In the genomic region with DNA sequence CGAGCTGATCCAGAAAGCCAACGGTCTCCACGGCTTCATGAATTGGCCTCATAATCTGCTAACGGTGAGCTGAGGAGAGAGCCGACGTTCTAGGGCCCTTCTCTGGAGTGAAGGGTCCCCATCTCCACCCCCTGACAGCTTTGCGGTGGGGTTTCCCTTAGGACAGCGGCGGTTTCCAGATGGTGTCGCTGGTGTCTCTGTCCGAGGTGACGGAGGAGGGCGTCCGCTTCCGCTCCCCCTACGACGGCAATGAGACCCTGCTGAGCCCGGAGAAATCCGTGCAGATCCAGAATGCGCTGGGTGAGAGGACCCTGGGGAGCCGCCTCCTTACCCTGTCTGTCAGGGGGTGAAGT, we compare ENCODE assay signal across 7 cellular contexts. TPM values are rescaled to one million over a fixed set of nuclear protein-coding genes. Genes with fewer than 3 reads are reported as not detected.
A peak's percentile ranks its signal among the peaks of the same experiment; 100 is the strongest.
DNase-seq lines count a peak whose midpoint lies in the region; FAIRE-seq and TF ChIP-seq lines count a peak whose summit lies in the region.

No MANE protein-coding gene starts in this region.

- peak overlapping the region; percentile 74 for H3K9ac ChIP-seq in OCI-LY1 (ENCODE audit: low read length)
- H3K9ac ChIP-seq in liver (ENCODE audit: low read depth in 1 of 2, low read length in 2 of 2), result peak overlapping the region; percentile 8 to 51

- peak; percentile 62 for DNase-seq in GM06990 (ENCODE audit: extremely low read depth, insufficient read length)
- no peak for DNase-seq in bronchial epithelial cell (ENCODE audit: low read depth)
- DNase-seq in testis, result peak; percentile 51
- no peak for DNase-seq in activated gamma-delta T cell treated with Interleukin-2 at 50 U/mL for 16 hours

- no peak overlapping the region for H2AFZ ChIP-seq in OCI-LY1 (ENCODE audit: low read length)

- H3K9me3 ChIP-seq in HEK293 (ENCODE audit: control insufficient read depth, insufficient read depth, low read depth, low read length) (no peaks in the 10 kb centered on the region), OCI-LY1 (ENCODE audit: low read length) (no peaks in the 10 kb centered on the region), liver (ENCODE audit: control insufficient read depth in 4 of 4, low read length in 3 of 4) (no peaks in the 10 kb centered on the region), testis (no peaks in the 10 kb centered on the region)

- H3K27me3 ChIP-seq in GM06990 (replicated peaks; ENCODE audit: control insufficient read depth, insufficient read depth, low read length) (no peaks in the 10 kb centered on the region), OCI-LY1 (ENCODE audit: insufficient read depth, low read length) (no peaks in the 10 kb centered on the region), bronchial epithelial cell (ENCODE audit: control insufficient read depth, insufficient read depth, low read length) (no peaks in the 10 kb centered on the region), liver (ENCODE audit: control insufficient read depth in 4 of 4, insufficient read depth in 4 of 4, low read length in 3 of 4) (no peaks in the 10 kb centered on the region), testis (no peaks in the 10 kb centered on the region)

- H3K36me3 ChIP-seq in GM06990 (ENCODE audit: control insufficient read depth, insufficient read depth, low read length) (peaks cover 2% of the 10 kb centered on the region; the same call in 1 of the 2 replicates), HEK293 (ENCODE audit: control insufficient read depth in 2 of 2, insufficient read depth in 1 of 2, low read length in 2 of 2) (peaks cover 4 to 5% of the 10 kb centered on the region in 2 experiments; a peak in 2 of 3 replicates), OCI-LY1 (ENCODE audit: insufficient read depth, low read length) (peaks cover 4% of the 10 kb centered on the region; the same call in 1 of the 2 replicates), bronchial epithelial cell (ENCODE audit: control insufficient read depth, insufficient read depth, low read length) (no peaks in the 10 kb centered on the region), liver (ENCODE audit: control insufficient read depth in 4 of 4, insufficient read depth in 3 of 4, low read depth in 1 of 4, low read length in 3 of 4) (no peaks in the 10 kb centered on the region), testis (ENCODE audit: low read depth, missing control alignments) (no peaks in the 10 kb centered on the region)

- WGBS in liver, result 7% methylated on average over 21 of the region's 21 CpGs
- WGBS in testis, 2 donors, result 1 to 4% methylated on average over 18 to 21 of the region's 21 CpGs

- TF ChIP-seq CTCF in GM06990 (IDR thresholded peaks at IDR 0.05; ENCODE audit: insufficient read depth, low read length, poor library complexity, severe bottlenecking) (peak; percentile 21), HEK293 (tag by site-specific recombination; IDR thresholded peaks at IDR 0.05) (peak; percentile 47), OCI-LY1 (IDR thresholded peaks at IDR 0.05; ENCODE audit: low read length) (peak; percentile 40), bronchial epithelial cell (IDR thresholded peaks at IDR 0.05; ENCODE audit: insufficient read depth, low read length, severe bottlenecking) (no peak), liver (IDR thresholded peaks at IDR 0.05; ENCODE audit: low read depth, low read length, missing input control) (no peak), testis (IDR thresholded peaks at IDR 0.05) (no peak)

- H3F3A ChIP-seq in OCI-LY1 (ENCODE audit: insufficient read depth, low read length), result no peaks in the 10 kb centered on the region

- no peaks in the 10 kb centered on the region for H3K9me2 ChIP-seq in OCI-LY1 (ENCODE audit: low read depth, low read length)

- peak overlapping the region; percentile 78 for H3K4me2 ChIP-seq in OCI-LY1 (ENCODE audit: low read length)

- peak overlapping the region; percentile 99 for H3K4me3 ChIP-seq in GM06990 (replicated peaks; ENCODE audit: low read depth, low read length)
- peak overlapping the region; percentile 89 for H3K4me3 ChIP-seq in HEK293 (ENCODE audit: low read depth, low read length)
- H3K4me3 ChIP-seq in OCI-LY1 (ENCODE audit: low read depth, low read length, poor library complexity, severe bottlenecking), result peak overlapping the region; percentile 81
- H3K4me3 ChIP-seq in bronchial epithelial cell (ENCODE audit: low read depth, low read length), result peak overlapping the region; percentile 82
- H3K4me3 ChIP-seq in liver (ENCODE audit: low read depth in 1 of 3, low read length in 3 of 3), result peak overlapping the region; percentile 81 to 88 (median 84)
- peak overlapping the region; percentile 56 to 86 for H3K4me3 ChIP-seq in testis

- intact Hi-C loops in testis (cut with DNase I; ENCODE audit: low total_unique reads), result no loop called here

- FAIRE-seq in bronchial epithelial cell (lab: Jason Lieb, UNC), result no peak

- no peaks in the 10 kb centered on the region for H4K20me1 ChIP-seq in OCI-LY1 (ENCODE audit: insufficient read depth, low read length)

- H3K4me1 ChIP-seq in HEK293 (ENCODE audit: control insufficient read depth, insufficient read depth, low read length), result 0 out of 2 replicates have a peak, but pooled peaks cover 3% of the 10 kb centered on the region
- H3K4me1 ChIP-seq in OCI-LY1 (ENCODE audit: insufficient read depth, low read length, severe bottlenecking), result peaks cover 7% of the 10 kb centered on the region
- peaks cover 0 to 14% (median 12%) of the 10 kb centered on the region in 4 donors for H3K4me1 ChIP-seq in liver (ENCODE audit: control insufficient read depth in 4 of 4, insufficient read depth in 4 of 4, low read length in 3 of 4)
- peaks cover 5% of the 10 kb centered on the region for H3K4me1 ChIP-seq in testis

- peak overlapping the region; percentile 42; the same call in 1 of the 2 replicates for H3K27ac ChIP-seq in HEK293 (ENCODE audit: extremely low read depth, low read depth, low read length)
- H3K27ac ChIP-seq in OCI-LY1 (ENCODE audit: low read depth, low read length, poor library complexity, severe bottlenecking), result peak overlapping the region; percentile 39
- no peak overlapping the region for H3K27ac ChIP-seq in liver (ENCODE audit: low read depth in 1 of 2, low read length in 2 of 2)
- H3K27ac ChIP-seq in testis, result no peak overlapping the region

- POLR2A ChIA-PET in HEK293 (lab: Yijun Ruan, JAX), result interaction anchor here (0.6 to 2.4 kb wide), 5 partner anchors 16 to 121 kb away, joined by 3 to 14 read pairs (median 3); a partner anchor contains a TSS

- TF ChIP-seq RAD21 in liver (IDR thresholded peaks at IDR 0.05), result peak in 1 of 2 donors; percentile 9

- no peak for TF ChIP-seq POLR2A in testis (IDR thresholded peaks at IDR 0.05)

- CTCF ChIA-PET in HEK293 (lab: Yijun Ruan, JAX), result interaction anchor here (0.6 to 10.6 kb wide), 8 partner anchors 16 to 284 kb away, joined by 3 to 165 read pairs (median 8); a partner anchor contains a TSS

- no peaks in the 10 kb centered on the region for H3K79me2 ChIP-seq in OCI-LY1 (ENCODE audit: insufficient read depth, low read length)

TF ChIP-seq in liver, 16 proteins besides CTCF, POLR2A, EP300 and RAD21:
- TF ChIP-seq, protein P1, sequence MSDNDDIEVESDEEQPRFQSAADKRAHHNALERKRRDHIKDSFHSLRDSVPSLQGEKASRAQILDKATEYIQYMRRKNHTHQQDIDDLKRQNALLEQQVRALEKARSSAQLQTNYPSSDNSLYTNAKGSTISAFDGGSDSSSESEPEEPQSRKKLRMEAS (IDR thresholded peaks at IDR 0.05), result no peak
- TF ChIP-seq FOXA2 (IDR thresholded peaks at IDR 0.05), result no peak
- TF ChIP-seq EGR1 (IDR thresholded peaks at IDR 0.05; ENCODE audit: low read depth in 2 of 2), result no peak
- no peak for TF ChIP-seq FOXA1 (IDR thresholded peaks at IDR 0.05)
- TF ChIP-seq, protein P2, sequence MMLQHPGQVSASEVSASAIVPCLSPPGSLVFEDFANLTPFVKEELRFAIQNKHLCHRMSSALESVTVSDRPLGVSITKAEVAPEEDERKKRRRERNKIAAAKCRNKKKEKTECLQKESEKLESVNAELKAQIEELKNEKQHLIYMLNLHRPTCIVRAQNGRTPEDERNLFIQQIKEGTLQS (IDR thresholded peaks at IDR 0.05), result no peak
- TF ChIP-seq JUND (IDR thresholded peaks at IDR 0.05), result no peak
- no peak for TF ChIP-seq NR2F2 (IDR thresholded peaks at IDR 0.05)
- no peak for TF ChIP-seq RXRA (IDR thresholded peaks at IDR 0.05)
TF ChIP-seq in liver: peak in this region for 0.

RNA-seq across cellular contexts. Expression of a gene that starts 0.7 kb away (rescaled TPM):
- 18.8 and 32.9 TPM in 2 replicates for total RNA-seq in bronchial epithelial cell
- total RNA-seq in liver, result 10 to 100 TPM; 13.2 to 28.3 TPM
- polyA plus RNA-seq in liver, result 10 to 100 TPM; 17.1 to 38.1 TPM
- total RNA-seq in testis, result 10 to 100 TPM; 44.3 to 44.6 TPM
- polyA plus RNA-seq in testis (ENCODE audit: insufficient read depth, low read depth, low replicate concordance), result 27.8 TPM

RNA-seq across cellular contexts. Expression of a gene that starts 15.9 kb away (rescaled TPM):
- 68.4 and 89.7 TPM in 2 replicates for total RNA-seq in bronchial epithelial cell
- 10 to 100 TPM; 79.5 to 95.1 TPM for total RNA-seq in liver
- polyA plus RNA-seq in liver, result 10 to 100 TPM; 23.1 to 38.6 TPM
- total RNA-seq in testis, result 100 to 1,000 TPM; 226 to 274 TPM
- polyA plus RNA-seq in testis (ENCODE audit: insufficient read depth, low read depth, low replicate concordance), result 166 TPM

RNA-seq across cellular contexts. Expression of a gene that starts 47.8 kb away (rescaled TPM):
- total RNA-seq in bronchial epithelial cell (85.8 and 97.4 TPM in 2 replicates), liver (10 to 100 TPM; 53.8 to 85.1 TPM), testis (100 to 1,000 TPM; 246 to 253 TPM)
- polyA plus RNA-seq in liver (10 to 100 TPM; 31.7 to 32.0 TPM), testis (ENCODE audit: insufficient read depth, low read depth, low replicate concordance) (263 TPM)

Comparison
In these comparisons a context has a peak if more than half of its experiments do, and no peak if none do; other contexts are left out.
1. DNase-seq: peak in GM06990 (single experiment) and testis (single experiment); none in bronchial epithelial cell (single experiment) and activated gamma-delta T cell treated with Interleukin-2 at 50 U/mL for 16 hours (single experiment).
2. CTCF ChIP-seq: peak in GM06990 (single experiment), HEK293 (single experiment) and OCI-LY1 (single experiment); none in bronchial epithelial cell (single experiment), liver (single experiment) and testis (0 of 3).
3. H3K27ac ChIP-seq: peak in HEK293 (single experiment) and OCI-LY1 (single experiment); none in liver (0 of 2) and testis (0 of 2).
4. Peak in every context shown above with its lines, with median percentiles within 50 percentile points of each other: H3K4me3 ChIP-seq.